Comparison of ENCODE assay signal across 8 cellular contexts in the genomic region with DNA sequence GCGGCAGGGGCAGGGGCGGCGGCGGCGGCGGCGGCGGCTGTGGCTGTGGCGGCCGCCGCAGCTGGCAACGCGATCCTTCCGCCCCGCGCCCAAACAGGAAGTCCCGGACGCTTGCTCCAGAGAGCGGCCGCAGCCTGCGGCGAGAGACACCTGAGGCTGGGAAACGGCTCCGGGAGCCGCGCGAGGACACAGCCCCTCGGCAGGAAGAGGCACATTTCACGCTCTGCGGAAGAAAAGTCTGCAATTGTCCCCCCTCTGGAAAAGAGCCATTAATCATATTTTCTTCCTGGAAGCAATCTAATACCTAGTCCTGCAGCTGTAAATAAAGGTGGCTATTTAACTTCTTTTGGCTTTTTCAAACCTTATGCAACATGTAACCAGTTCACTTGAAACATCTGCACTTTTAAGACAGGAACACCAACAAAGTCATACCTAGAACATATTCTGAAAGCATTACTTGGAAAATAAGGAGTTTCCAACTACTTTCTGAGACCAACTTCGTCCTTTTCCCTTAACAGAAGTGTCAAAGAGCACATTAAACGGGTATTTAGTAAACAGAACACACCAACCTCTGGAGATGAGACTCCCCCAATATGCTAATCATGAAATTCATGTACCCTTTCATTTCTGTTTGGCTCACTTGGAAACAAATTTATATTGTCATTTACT.
A peak's percentile ranks its signal among the peaks of the same experiment; 100 is the strongest.
DNase-seq lines count a peak whose midpoint lies in the region; ATAC-seq, FAIRE-seq and TF ChIP-seq lines count a peak whose summit lies in the region.

No MANE protein-coding gene starts in this region.

- in situ Hi-C loops in KBM-7 (cut with MboI; ENCODE audit: low pct_unique_long_range_greater_than_20kb, low sequenced_read_pairs), result no loop called here
- in situ Hi-C loops in GM12878 (cut with MboI), result no loop called here

- CTCF ChIA-PET in GM12878 (lab: Yijun Ruan, JAX), result interaction anchor here (0.7 to 1.2 kb wide), 4 partner anchors 15 to 216 kb away, joined by 3 read pairs; no protein-coding TSS in a partner anchor

- H3K4me1 Mint-ChIP-seq in type B pancreatic cell (ENCODE audit: unreplicated experiment), result peaks cover 25% of the 10 kb centered on the region

- peak overlapping the region; percentile 77 for H3K4me3 ChIP-seq in GM12878
- H3K4me3 ChIP-seq in lower leg skin (ENCODE audit: low read depth, poor library complexity, severe bottlenecking), result peak overlapping the region; percentile 82

- SMC1A ChIA-PET in GM12878 (lab: Charles Lee; ENCODE audit: uncharacterized antibody, unreplicated experiment), result interaction anchor here (0.9 to 1.3 kb wide), 2 partner anchors 54 to 94 kb away, joined by 3 to 4 read pairs; no protein-coding TSS in a partner anchor

- H3K4me1 ChIP-seq in GM12878 (ENCODE audit: control insufficient read depth, insufficient read depth, low read length), result no peaks in the 10 kb centered on the region

- peaks cover 44% of the 10 kb centered on the region for H3K79me2 ChIP-seq in GM12878 (ENCODE audit: control insufficient read depth, insufficient read depth, low read length)

- H4K20me1 ChIP-seq in GM12878 (ENCODE audit: control insufficient read depth, insufficient read depth), result no peaks in the 10 kb centered on the region

- no peaks in the 10 kb centered on the region for H3K9me3 Mint-ChIP-seq in type B pancreatic cell

- peak overlapping the region; percentile 97 for H3K27ac ChIP-seq in GM12878 (ENCODE audit: control insufficient read depth, insufficient read depth)

- 0 out of 4 replicates have a peak, but pooled peaks cover 0 to 3% of the 10 kb centered on the region in 2 experiments for H3K36me3 ChIP-seq in GM12878 (ENCODE audit: control insufficient read depth in 2 of 2, insufficient read depth in 2 of 2, low read length in 1 of 2)

- H3K27ac Mint-ChIP-seq in type B pancreatic cell, result peak overlapping the region; percentile 91

- under 1% methylated on average over 30 of the region's 32 CpGs for WGBS in GM12878 (ENCODE audit: insufficient coverage, insufficient replicate concordance, low lambda C conversion rate, missing lambda C conversion rate)
- 0% methylated on average over 16 to 29 of the region's 32 CpGs for WGBS in lower leg skin, 2 donors

- TF ChIP-seq POLR2A in GM12878 (IDR thresholded peaks at IDR 0.05; ENCODE audit: low read depth, low read length), result no peak
- no peak for TF ChIP-seq POLR2A in lower leg skin (IDR thresholded peaks at IDR 0.05)

- no peaks in the 10 kb centered on the region for H3K27me3 Mint-ChIP-seq in type B pancreatic cell

- no TSS peak for BruUV-seq in GM12878 (replicated peaks; lab: Mats Ljungman, UMichigan)

- POLR2A ChIA-PET in GM12878 (lab: Charles Lee), result interaction anchor here (1.0 to 1.4 kb wide), 3 partner anchors 70 to 215 kb away, joined by 3 to 5 read pairs (median 4); no protein-coding TSS in a partner anchor

- TF ChIP-seq EP300 in GM12878 (IDR thresholded peaks at IDR 0.05; ENCODE audit: borderline replicate concordance in 1 of 2, control insufficient read depth in 1 of 2, low read depth in 2 of 2, low read length in 2 of 2), result no peak

- peak overlapping the region; percentile 95 for H3K4me3 Mint-ChIP-seq in type B pancreatic cell

- no peaks in the 10 kb centered on the region for H3K9me3 ChIP-seq in GM12878 (replicated peaks; ENCODE audit: control insufficient read depth, insufficient read depth, low read length)

- H3K36me3 Mint-ChIP-seq in type B pancreatic cell, result no peaks in the 10 kb centered on the region

- intact Hi-C loops in GM12878 (cut with micrococcal nuclease; ENCODE audit: unreplicated experiment), result loop anchor here (5.0 kb wide), 4 partner anchors 67 to 368 kb away; a partner anchor contains a TSS
- intact Hi-C loops in lower leg skin (cut with DNase I; ENCODE audit: low total_unique reads), result loop anchor here (10.0 kb wide), 1 partner anchor 90 kb away; a partner anchor contains a TSS

- peak overlapping the region; percentile 88 for H3K9ac ChIP-seq in GM12878 (ENCODE audit: control insufficient read depth, insufficient read depth, low read length)

- peak overlapping the region; percentile 96 for H2AFZ ChIP-seq in GM12878 (ENCODE audit: control insufficient read depth, low read depth, low read length)

- no peak for FAIRE-seq in GM12878 (lab: Jason Lieb, UNC)

- H3K4me2 ChIP-seq in GM12878 (ENCODE audit: control insufficient read depth, insufficient read depth), result peak overlapping the region; percentile 92

- TF ChIP-seq RAD21 in GM12878 (IDR thresholded peaks at IDR 0.05; ENCODE audit: insufficient read depth, low read depth, low read length), result no peak

- no peak for ATAC-seq in GM12878

- DNase-seq in ELR (ENCODE audit: low read depth), result peak; percentile 91
- peak; percentile 73 for DNase-seq in KBM-7
- peak; percentile 16 for DNase-seq in GM12878 (ENCODE audit: low read depth, low spot score)
- no peak for DNase-seq in lower leg skin (ENCODE audit: low spot score in 2 of 2)
- no peak for DNase-seq in type B pancreatic cell (ENCODE audit: extremely low spot score, unreplicated experiment)
- DNase-seq in dedifferentiated amniotic fluid mesenchymal stem cell (ENCODE audit: extremely low spot score), result no peak
- no peak for DNase-seq in NCI-H345 treated with DMSO at 0.1 percent for 48 hours (lab: John Stamatoyannopoulos, UW; ENCODE audit: unreplicated experiment)
- DNase-seq in NCI-H446 (lab: John Stamatoyannopoulos, UW), result no peak

- H3K27me3 ChIP-seq in GM12878 (replicated peaks in 1 of 2; ENCODE audit: control insufficient read depth in 2 of 2, insufficient read depth in 2 of 2, low read length in 1 of 2), result no peaks in the 10 kb centered on the region

- TF ChIP-seq CTCF in GM12878 (IDR thresholded peaks at IDR 0.05 in 2 of 3, conservative IDR thresholded peaks at IDR 0.05 in 1 of 3; ENCODE audit: control insufficient read depth in 2 of 3, extremely low read depth in 1 of 3, insufficient read depth in 1 of 3, low read depth in 3 of 3, low read length in 3 of 3) (0 out of 6 replicates have a peak, but pooled peaks of 1 of the 3 experiments have one; percentile 2), lower leg skin (IDR thresholded peaks at IDR 0.05) (no peak), type B pancreatic cell (conservative IDR thresholded peaks at IDR 0.05) (no peak)

- RAD21 ChIA-PET in GM12878 (lab: Charles Lee; ENCODE audit: unreplicated experiment), result interaction anchor here (1.1 to 1.3 kb wide), 3 partner anchors 53 to 212 kb away, joined by 3 to 6 read pairs (median 3); a partner anchor contains a TSS

TF ChIP-seq in GM12878, 131 proteins besides CTCF, POLR2A, EP300 and RAD21 (continues in another document):
- TF ChIP-seq CBX3 (IDR thresholded peaks at IDR 0.05; ENCODE audit: borderline replicate concordance, low read depth) (no peak), TARDBP (IDR thresholded peaks at IDR 0.05; ENCODE audit: borderline replicate concordance) (0 out of 2 replicates have a peak, but pooled peaks have one; percentile 4), SUPT20H (IDR thresholded peaks at IDR 0.05; ENCODE audit: borderline replicate concordance, control insufficient read depth, low read depth, low read length) (no peak), HDAC6 (IDR thresholded peaks at IDR 0.05; ENCODE audit: unreplicated experiment) (no peak), SMC3 (IDR thresholded peaks at IDR 0.05; ENCODE audit: borderline replicate concordance, low read length) (no peak), STAT3 (IDR thresholded peaks at IDR 0.05; ENCODE audit: low read depth, low read length) (no peak), EED (IDR thresholded peaks at IDR 0.05; ENCODE audit: low read depth) (peak; percentile 55; the same call in 1 of the 2 replicates)
- TF ChIP-seq, protein P1, sequence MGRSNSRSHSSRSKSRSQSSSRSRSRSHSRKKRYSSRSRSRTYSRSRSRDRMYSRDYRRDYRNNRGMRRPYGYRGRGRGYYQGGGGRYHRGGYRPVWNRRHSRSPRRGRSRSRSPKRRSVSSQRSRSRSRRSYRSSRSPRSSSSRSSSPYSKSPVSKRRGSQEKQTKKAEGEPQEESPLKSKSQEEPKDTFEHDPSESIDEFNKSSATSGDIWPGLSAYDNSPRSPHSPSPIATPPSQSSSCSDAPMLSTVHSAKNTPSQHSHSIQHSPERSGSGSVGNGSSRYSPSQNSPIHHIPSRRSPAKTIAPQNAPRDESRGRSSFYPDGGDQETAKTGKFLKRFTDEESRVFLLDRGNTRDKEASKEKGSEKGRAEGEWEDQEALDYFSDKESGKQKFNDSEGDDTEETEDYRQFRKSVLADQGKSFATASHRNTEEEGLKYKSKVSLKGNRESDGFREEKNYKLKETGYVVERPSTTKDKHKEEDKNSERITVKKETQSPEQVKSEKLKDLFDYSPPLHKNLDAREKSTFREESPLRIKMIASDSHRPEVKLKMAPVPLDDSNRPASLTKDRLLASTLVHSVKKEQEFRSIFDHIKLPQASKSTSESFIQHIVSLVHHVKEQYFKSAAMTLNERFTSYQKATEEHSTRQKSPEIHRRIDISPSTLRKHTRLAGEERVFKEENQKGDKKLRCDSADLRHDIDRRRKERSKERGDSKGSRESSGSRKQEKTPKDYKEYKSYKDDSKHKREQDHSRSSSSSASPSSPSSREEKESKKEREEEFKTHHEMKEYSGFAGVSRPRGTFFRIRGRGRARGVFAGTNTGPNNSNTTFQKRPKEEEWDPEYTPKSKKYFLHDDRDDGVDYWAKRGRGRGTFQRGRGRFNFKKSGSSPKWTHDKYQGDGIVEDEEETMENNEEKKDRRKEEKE (IDR thresholded peaks at IDR 0.05), result no peak
- TF ChIP-seq, protein P2, sequence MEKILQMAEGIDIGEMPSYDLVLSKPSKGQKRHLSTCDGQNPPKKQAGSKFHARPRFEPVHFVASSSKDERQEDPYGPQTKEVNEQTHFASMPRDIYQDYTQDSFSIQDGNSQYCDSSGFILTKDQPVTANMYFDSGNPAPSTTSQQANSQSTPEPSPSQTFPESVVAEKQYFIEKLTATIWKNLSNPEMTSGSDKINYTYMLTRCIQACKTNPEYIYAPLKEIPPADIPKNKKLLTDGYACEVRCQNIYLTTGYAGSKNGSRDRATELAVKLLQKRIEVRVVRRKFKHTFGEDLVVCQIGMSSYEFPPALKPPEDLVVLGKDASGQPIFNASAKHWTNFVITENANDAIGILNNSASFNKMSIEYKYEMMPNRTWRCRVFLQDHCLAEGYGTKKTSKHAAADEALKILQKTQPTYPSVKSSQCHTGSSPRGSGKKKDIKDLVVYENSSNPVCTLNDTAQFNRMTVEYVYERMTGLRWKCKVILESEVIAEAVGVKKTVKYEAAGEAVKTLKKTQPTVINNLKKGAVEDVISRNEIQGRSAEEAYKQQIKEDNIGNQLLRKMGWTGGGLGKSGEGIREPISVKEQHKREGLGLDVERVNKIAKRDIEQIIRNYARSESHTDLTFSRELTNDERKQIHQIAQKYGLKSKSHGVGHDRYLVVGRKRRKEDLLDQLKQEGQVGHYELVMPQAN (conservative IDR thresholded peaks at IDR 0.05), result no peak; the same call in 1 of the 2 replicates

Comparison
In these comparisons a context has a peak if more than half of its experiments do, and no peak if none do; other contexts are left out.
1. DNase-seq: peak in ELR (single experiment), KBM-7 (single experiment) and GM12878 (single experiment); none in lower leg skin (0 of 2), type B pancreatic cell (single experiment), dedifferentiated amniotic fluid mesenchymal stem cell (single experiment), NCI-H345 treated with DMSO at 0.1 percent for 48 hours (single experiment) and NCI-H446 (0 of 2).